In the genomic region with DNA sequence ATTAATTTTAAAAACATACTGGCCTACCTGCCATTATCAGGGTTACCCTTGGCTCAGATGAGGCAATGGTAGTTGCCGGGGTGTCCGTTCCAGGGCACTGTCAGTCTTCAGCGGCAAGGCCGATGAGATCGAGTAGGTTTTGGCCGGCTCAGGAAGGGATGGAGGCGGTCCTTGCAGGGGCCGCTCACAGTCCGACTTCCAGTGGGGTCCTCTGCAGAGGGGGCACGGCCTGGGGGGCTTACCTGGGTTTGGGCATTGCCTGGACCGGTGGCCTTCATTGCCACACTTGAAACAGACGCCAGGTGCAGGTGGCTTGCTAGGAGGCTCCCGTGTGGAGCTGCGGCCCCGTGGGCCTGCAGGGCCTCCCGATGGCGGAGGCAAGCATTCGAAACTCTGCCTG, we compare ENCODE assay signal across 2 cellular contexts.
TF ChIP-seq lines count a peak whose summit lies in the region.

No MANE protein-coding gene starts in this region.

TF ChIP-seq in GM23338, 12 proteins besides CTCF, POLR2A, EP300 and RAD21:
- TF ChIP-seq NANOG (IDR thresholded peaks at IDR 0.05; ENCODE audit: borderline replicate concordance) (no peak), STAT1 (IDR thresholded peaks at IDR 0.05; ENCODE audit: unreplicated experiment) (no peak), ZNF114 (CRISPR knock-in tag; IDR thresholded peaks at IDR 0.05) (no peak), CREB1 (CRISPR knock-in tag; IDR thresholded peaks at IDR 0.05; ENCODE audit: low read depth) (no peak), POLR2AphosphoS5 (IDR thresholded peaks at IDR 0.05; ENCODE audit: low read depth) (no peak), EZH2 (IDR thresholded peaks at IDR 0.05; ENCODE audit: low read depth, unreplicated experiment) (no peak), EZH2phosphoT487 (IDR thresholded peaks at IDR 0.05; ENCODE audit: unreplicated experiment) (no peak), ZNF331 (CRISPR knock-in tag; IDR thresholded peaks at IDR 0.05; ENCODE audit: low read depth) (no peak)
- TF ChIP-seq, protein P1, sequence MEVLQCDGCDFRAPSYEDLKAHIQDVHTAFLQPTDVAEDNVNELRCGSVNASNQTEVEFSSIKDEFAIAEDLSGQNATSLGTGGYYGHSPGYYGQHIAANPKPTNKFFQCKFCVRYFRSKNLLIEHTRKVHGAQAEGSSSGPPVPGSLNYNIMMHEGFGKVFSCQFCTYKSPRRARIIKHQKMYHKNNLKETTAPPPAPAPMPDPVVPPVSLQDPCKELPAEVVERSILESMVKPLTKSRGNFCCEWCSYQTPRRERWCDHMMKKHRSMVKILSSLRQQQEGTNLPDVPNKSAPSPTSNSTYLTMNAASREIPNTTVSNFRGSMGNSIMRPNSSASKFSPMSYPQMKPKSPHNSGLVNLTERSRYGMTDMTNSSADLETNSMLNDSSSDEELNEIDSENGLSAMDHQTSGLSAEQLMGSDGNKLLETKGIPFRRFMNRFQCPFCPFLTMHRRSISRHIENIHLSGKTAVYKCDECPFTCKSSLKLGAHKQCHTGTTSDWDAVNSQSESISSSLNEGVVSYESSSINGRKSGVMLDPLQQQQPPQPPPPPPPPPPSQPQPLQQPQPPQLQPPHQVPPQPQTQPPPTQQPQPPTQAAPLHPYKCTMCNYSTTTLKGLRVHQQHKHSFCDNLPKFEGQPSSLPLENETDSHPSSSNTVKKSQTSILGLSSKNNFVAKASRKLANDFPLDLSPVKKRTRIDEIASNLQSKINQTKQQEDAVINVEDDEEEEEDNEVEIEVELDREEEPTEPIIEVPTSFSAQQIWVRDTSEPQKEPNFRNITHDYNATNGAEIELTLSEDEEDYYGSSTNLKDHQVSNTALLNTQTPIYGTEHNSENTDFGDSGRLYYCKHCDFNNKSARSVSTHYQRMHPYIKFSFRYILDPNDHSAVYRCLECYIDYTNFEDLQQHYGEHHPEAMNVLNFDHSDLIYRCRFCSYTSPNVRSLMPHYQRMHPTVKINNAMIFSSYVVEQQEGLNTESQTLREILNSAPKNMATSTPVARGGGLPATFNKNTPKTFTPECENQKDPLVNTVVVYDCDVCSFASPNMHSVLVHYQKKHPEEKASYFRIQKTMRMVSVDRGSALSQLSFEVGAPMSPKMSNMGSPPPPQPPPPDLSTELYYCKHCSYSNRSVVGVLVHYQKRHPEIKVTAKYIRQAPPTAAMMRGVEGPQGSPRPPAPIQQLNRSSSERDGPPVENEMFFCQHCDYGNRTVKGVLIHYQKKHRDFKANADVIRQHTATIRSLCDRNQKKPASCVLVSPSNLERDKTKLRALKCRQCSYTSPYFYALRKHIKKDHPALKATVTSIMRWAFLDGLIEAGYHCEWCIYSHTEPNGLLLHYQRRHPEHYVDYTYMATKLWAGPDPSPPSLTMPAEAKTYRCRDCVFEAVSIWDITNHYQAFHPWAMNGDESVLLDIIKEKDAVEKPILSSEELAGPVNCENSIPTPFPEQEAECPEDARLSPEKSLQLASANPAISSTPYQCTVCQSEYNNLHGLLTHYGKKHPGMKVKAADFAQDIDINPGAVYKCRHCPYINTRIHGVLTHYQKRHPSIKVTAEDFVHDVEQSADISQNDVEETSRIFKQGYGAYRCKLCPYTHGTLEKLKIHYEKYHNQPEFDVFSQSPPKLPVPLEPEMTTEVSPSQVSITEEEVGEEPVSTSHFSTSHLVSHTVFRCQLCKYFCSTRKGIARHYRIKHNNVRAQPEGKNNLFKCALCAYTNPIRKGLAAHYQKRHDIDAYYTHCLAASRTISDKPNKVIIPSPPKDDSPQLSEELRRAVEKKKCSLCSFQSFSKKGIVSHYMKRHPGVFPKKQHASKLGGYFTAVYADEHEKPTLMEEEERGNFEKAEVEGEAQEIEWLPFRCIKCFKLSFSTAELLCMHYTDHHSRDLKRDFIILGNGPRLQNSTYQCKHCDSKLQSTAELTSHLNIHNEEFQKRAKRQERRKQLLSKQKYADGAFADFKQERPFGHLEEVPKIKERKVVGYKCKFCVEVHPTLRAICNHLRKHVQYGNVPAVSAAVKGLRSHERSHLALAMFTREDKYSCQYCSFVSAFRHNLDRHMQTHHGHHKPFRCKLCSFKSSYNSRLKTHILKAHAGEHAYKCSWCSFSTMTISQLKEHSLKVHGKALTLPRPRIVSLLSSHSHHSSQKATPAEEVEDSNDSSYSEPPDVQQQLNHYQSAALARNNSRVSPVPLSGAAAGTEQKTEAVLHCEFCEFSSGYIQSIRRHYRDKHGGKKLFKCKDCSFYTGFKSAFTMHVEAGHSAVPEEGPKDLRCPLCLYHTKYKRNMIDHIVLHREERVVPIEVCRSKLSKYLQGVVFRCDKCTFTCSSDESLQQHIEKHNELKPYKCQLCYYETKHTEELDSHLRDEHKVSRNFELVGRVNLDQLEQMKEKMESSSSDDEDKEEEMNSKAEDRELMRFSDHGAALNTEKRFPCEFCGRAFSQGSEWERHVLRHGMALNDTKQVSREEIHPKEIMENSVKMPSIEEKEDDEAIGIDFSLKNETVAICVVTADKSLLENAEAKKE (CRISPR knock-in tag; IDR thresholded peaks at IDR 0.05): no peak

TF ChIP-seq in H1, 55 proteins besides CTCF, POLR2A, EP300 and RAD21:
- TF ChIP-seq CTBP2 (IDR thresholded peaks at IDR 0.05; ENCODE audit: borderline replicate concordance, insufficient read depth, insufficient read length, low read length) (no peak), HDAC6 (IDR thresholded peaks at IDR 0.05; ENCODE audit: low read depth, low read length) (no peak), CREB1 (IDR thresholded peaks at IDR 0.05) (no peak), KDM5A (IDR thresholded peaks at IDR 0.05; ENCODE audit: low read length) (no peak), SIN3A (conservative IDR thresholded peaks at IDR 0.05 in 1 of 2, IDR thresholded peaks at IDR 0.05 in 1 of 2; ENCODE audit: low read depth in 1 of 2, low read length in 2 of 2) (no peak), ASH2L (IDR thresholded peaks at IDR 0.05; ENCODE audit: low read length) (no peak), ZNF274 (IDR thresholded peaks at IDR 0.05; ENCODE audit: borderline replicate concordance, extremely low read depth, low read length) (no peak), POLR2AphosphoS5 (IDR thresholded peaks at IDR 0.05; ENCODE audit: low read depth, low read length) (no peak), CHD2 (IDR thresholded peaks at IDR 0.05; ENCODE audit: low read length) (no peak)
- TF ChIP-seq, protein P2, sequence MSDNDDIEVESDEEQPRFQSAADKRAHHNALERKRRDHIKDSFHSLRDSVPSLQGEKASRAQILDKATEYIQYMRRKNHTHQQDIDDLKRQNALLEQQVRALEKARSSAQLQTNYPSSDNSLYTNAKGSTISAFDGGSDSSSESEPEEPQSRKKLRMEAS (IDR thresholded peaks at IDR 0.05): no peak
- TF ChIP-seq, protein P3, sequence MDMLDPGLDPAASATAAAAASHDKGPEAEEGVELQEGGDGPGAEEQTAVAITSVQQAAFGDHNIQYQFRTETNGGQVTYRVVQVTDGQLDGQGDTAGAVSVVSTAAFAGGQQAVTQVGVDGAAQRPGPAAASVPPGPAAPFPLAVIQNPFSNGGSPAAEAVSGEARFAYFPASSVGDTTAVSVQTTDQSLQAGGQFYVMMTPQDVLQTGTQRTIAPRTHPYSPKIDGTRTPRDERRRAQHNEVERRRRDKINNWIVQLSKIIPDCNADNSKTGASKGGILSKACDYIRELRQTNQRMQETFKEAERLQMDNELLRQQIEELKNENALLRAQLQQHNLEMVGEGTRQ (IDR thresholded peaks at IDR 0.05; ENCODE audit: low read length): no peak
TF ChIP-seq in H1: peak in this region for 0.
